ENCODE assay signal across 1 cellular context in genomic region chr5:151157426-151158286, GRCh38.
TF ChIP-seq lines count a peak whose summit lies in the region.

TSS of gene ANXA6 (minus strand) at chr5:151157779. CDS start at chr5:151147901, 9,878 bp downstream.

TF ChIP-seq in WTC11, 78 proteins besides CTCF, POLR2A, EP300 and RAD21 (continued from another document and continues in another):
- no peak for TF ChIP-seq AFF4 (CRISPR knock-in tag; IDR thresholded peaks at IDR 0.05; ENCODE audit: borderline replicate concordance)
- TF ChIP-seq, protein P1, sequence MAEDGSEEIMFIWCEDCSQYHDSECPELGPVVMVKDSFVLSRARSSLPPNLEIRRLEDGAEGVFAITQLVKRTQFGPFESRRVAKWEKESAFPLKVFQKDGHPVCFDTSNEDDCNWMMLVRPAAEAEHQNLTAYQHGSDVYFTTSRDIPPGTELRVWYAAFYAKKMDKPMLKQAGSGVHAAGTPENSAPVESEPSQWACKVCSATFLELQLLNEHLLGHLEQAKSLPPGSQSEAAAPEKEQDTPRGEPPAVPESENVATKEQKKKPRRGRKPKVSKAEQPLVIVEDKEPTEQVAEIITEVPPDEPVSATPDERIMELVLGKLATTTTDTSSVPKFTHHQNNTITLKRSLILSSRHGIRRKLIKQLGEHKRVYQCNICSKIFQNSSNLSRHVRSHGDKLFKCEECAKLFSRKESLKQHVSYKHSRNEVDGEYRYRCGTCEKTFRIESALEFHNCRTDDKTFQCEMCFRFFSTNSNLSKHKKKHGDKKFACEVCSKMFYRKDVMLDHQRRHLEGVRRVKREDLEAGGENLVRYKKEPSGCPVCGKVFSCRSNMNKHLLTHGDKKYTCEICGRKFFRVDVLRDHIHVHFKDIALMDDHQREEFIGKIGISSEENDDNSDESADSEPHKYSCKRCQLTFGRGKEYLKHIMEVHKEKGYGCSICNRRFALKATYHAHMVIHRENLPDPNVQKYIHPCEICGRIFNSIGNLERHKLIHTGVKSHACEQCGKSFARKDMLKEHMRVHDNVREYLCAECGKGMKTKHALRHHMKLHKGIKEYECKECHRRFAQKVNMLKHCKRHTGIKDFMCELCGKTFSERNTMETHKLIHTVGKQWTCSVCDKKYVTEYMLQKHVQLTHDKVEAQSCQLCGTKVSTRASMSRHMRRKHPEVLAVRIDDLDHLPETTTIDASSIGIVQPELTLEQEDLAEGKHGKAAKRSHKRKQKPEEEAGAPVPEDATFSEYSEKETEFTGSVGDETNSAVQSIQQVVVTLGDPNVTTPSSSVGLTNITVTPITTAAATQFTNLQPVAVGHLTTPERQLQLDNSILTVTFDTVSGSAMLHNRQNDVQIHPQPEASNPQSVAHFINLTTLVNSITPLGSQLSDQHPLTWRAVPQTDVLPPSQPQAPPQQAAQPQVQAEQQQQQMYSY (CRISPR knock-in tag; IDR thresholded peaks at IDR 0.05) = no peak
- TF ChIP-seq PRRX2 (CRISPR knock-in tag; IDR thresholded peaks at IDR 0.05) = no peak
- TF ChIP-seq FOXP4 (CRISPR knock-in tag; IDR thresholded peaks at IDR 0.05) = peak; percentile 62; the same call in 1 of the 2 replicates
- peak; percentile 83 for TF ChIP-seq MAX (CRISPR knock-in tag; IDR thresholded peaks at IDR 0.05)
- peak; percentile 46; the same call in 1 of the 2 replicates for TF ChIP-seq ZNF423 (CRISPR knock-in tag; IDR thresholded peaks at IDR 0.05)
- TF ChIP-seq, protein P2, sequence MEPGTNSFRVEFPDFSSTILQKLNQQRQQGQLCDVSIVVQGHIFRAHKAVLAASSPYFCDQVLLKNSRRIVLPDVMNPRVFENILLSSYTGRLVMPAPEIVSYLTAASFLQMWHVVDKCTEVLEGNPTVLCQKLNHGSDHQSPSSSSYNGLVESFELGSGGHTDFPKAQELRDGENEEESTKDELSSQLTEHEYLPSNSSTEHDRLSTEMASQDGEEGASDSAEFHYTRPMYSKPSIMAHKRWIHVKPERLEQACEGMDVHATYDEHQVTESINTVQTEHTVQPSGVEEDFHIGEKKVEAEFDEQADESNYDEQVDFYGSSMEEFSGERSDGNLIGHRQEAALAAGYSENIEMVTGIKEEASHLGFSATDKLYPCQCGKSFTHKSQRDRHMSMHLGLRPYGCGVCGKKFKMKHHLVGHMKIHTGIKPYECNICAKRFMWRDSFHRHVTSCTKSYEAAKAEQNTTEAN (CRISPR knock-in tag; IDR thresholded peaks at IDR 0.05) = no peak
- no peak for TF ChIP-seq EMX1 (CRISPR knock-in tag; IDR thresholded peaks at IDR 0.05)
- TF ChIP-seq, protein P3, sequence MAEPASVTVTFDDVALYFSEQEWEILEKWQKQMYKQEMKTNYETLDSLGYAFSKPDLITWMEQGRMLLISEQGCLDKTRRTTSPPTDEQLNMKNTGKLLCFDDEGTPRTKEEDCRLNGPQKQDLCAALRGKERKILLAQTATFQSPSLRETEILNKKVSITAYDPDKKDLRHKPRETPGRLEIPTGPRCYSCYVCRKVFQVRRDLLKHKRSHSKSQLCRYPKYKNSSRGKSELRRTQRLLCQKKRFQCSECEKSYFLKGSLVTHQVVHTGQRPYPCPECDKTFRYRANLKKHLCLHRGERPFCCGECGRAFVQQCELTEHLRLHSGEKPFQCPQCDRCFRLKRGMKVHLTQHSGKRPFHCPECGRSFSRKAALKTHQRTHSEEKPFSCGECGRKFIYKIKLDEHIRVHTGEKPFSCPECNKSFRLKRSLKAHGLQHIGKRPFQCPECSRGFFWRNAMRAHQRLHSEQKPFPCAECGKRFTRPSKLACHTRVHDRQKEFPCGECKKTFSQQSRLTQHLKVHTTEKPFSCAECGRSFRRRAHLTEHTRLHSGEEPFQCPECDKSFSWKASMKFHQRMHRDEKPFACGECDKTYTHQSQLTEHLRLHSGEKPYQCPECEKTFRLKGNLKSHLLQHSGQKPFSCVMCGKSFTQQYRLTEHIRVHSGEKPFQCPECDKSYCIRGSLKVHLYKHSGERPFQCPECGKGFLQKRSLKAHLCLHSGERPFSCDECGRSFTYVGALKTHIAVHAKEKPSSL (CRISPR knock-in tag; conservative IDR thresholded peaks at IDR 0.05) = no peak
- TF ChIP-seq ZNF232 (CRISPR knock-in tag; IDR thresholded peaks at IDR 0.05) = peak; percentile 68; the same call in 1 of the 2 replicates
- TF ChIP-seq ATF3 (CRISPR knock-in tag; conservative IDR thresholded peaks at IDR 0.05) = no peak
- peak; percentile 78; the same call in 1 of the 2 replicates for TF ChIP-seq FOXK1 (CRISPR knock-in tag; IDR thresholded peaks at IDR 0.05)
- TF ChIP-seq, protein P4, sequence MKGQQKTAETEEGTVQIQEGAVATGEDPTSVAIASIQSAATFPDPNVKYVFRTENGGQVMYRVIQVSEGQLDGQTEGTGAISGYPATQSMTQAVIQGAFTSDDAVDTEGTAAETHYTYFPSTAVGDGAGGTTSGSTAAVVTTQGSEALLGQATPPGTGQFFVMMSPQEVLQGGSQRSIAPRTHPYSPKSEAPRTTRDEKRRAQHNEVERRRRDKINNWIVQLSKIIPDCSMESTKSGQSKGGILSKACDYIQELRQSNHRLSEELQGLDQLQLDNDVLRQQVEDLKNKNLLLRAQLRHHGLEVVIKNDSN (CRISPR knock-in tag; IDR thresholded peaks at IDR 0.05) = peak; percentile 98
- peak; percentile 84 for TF ChIP-seq NFYB (CRISPR knock-in tag; conservative IDR thresholded peaks at IDR 0.05; ENCODE audit: low read depth)
- no peak for TF ChIP-seq IRF1 (CRISPR knock-in tag; IDR thresholded peaks at IDR 0.05)
- no peak for TF ChIP-seq PREB (CRISPR knock-in tag; IDR thresholded peaks at IDR 0.05; ENCODE audit: borderline replicate concordance)
- no peak for TF ChIP-seq ATF6 (CRISPR knock-in tag; IDR thresholded peaks at IDR 0.05)
- peak; percentile 79 for TF ChIP-seq HMGXB4 (CRISPR knock-in tag; IDR thresholded peaks at IDR 0.05)
- peak; percentile 70; the same call in 1 of the 2 replicates for TF ChIP-seq CREM (CRISPR knock-in tag; IDR thresholded peaks at IDR 0.05)
- no peak for TF ChIP-seq NFATC4 (CRISPR knock-in tag; IDR thresholded peaks at IDR 0.05)
- TF ChIP-seq ZNF263 (CRISPR knock-in tag; IDR thresholded peaks at IDR 0.05; ENCODE audit: low read depth) = peak; percentile 30; the same call in 1 of the 2 replicates
- TF ChIP-seq TP53 (CRISPR knock-in tag; IDR thresholded peaks at IDR 0.05) = no peak
- no peak for TF ChIP-seq MLX (CRISPR knock-in tag; IDR thresholded peaks at IDR 0.05)
- no peak for TF ChIP-seq IRF2 (CRISPR knock-in tag; IDR thresholded peaks at IDR 0.05; ENCODE audit: borderline replicate concordance, low read depth)
- no peak for TF ChIP-seq GABPB1 (CRISPR knock-in tag; IDR thresholded peaks at IDR 0.05)
- no peak for TF ChIP-seq TCF7 (CRISPR knock-in tag; IDR thresholded peaks at IDR 0.05; ENCODE audit: low read depth)
- 0 out of 2 replicates have a peak, but pooled peaks have one; percentile 64 for TF ChIP-seq MYBL2 (CRISPR knock-in tag; IDR thresholded peaks at IDR 0.05)
- no peak for TF ChIP-seq JAZF1 (CRISPR knock-in tag; IDR thresholded peaks at IDR 0.05)
- no peak for TF ChIP-seq FOXJ3 (CRISPR knock-in tag; IDR thresholded peaks at IDR 0.05; ENCODE audit: borderline replicate concordance)
- TF ChIP-seq NR1H2 (CRISPR knock-in tag; IDR thresholded peaks at IDR 0.05) = no peak
- no peak for TF ChIP-seq ELF4 (CRISPR knock-in tag; IDR thresholded peaks at IDR 0.05; ENCODE audit: low read depth)
- no peak for TF ChIP-seq ZNF138 (CRISPR knock-in tag; conservative IDR thresholded peaks at IDR 0.05)
- TF ChIP-seq USF2 (CRISPR knock-in tag; IDR thresholded peaks at IDR 0.05) = peak; percentile 96
- no peak for TF ChIP-seq TEAD4 (CRISPR knock-in tag; IDR thresholded peaks at IDR 0.05)
